ENCODE assay signal across 12 cellular contexts in genomic region chr1:153611024-153611352, GRCh38. TPM values are rescaled to one million over a fixed set of nuclear protein-coding genes. Genes with fewer than 3 reads are reported as not detected.
A peak's percentile ranks its signal among the peaks of the same experiment; 100 is the strongest.
DNase-seq lines count a peak whose midpoint lies in the region; ATAC-seq, FAIRE-seq and TF ChIP-seq lines count a peak whose summit lies in the region.
"Had no signal": no experiment of that assay in that cellular context is flagged by ENCODE, and none has a peak within 500 bp of the region (broad histone marks: within the 10 kb centered on the region; RNA-seq: fewer than 3 reads in every experiment).

No MANE protein-coding gene starts in this region.

- H4K20me1 ChIP-seq in K562 (replicated peaks; ENCODE audit: control insufficient read depth, insufficient read depth, low read length), result no peaks in the 10 kb centered on the region

- H3K36me3 Mint-ChIP-seq in neural crest cell (ENCODE audit: low read depth), result no peaks in the 10 kb centered on the region
- H3K36me3 Mint-ChIP-seq in CD8-positive, alpha-beta T cell, result no peaks in the 10 kb centered on the region
- H3K36me3 Mint-ChIP-seq: naive thymus-derived CD4-positive, alpha-beta T cell had no signal

- H3K4me3 Mint-ChIP-seq in neural crest cell, result no peak overlapping the region
- H3K4me3 Mint-ChIP-seq in CD8-positive, alpha-beta T cell, result no peak overlapping the region
- H3K4me3 Mint-ChIP-seq: naive thymus-derived CD4-positive, alpha-beta T cell had no signal

- H3K9ac ChIP-seq in K562 (ENCODE audit: insufficient read depth in 1 of 2, low read depth in 2 of 2, low read length in 2 of 2), result peak overlapping the region in 1 of 2 experiments; percentile 0; a peak in 1 of 4 replicates

- H2AFZ ChIP-seq in K562 (ENCODE audit: low read depth, low read length), result peak overlapping the region; percentile 65

- H3K79me2 ChIP-seq in K562 (ENCODE audit: control insufficient read depth, insufficient read depth, low read length), result no peaks in the 10 kb centered on the region

- 66% methylated on average over 4 of the region's 4 CpGs for WGBS in K562 (ENCODE audit: insufficient coverage, low coverage, missing lambda C conversion rate)

- peaks cover 6% of the 10 kb centered on the region for H3K9me1 ChIP-seq in K562 (ENCODE audit: control insufficient read depth, insufficient read depth, low read length)

- H3K27ac ChIP-seq in K562 (ENCODE audit: extremely low read depth, low read depth, low read length), result no peak overlapping the region
- no peak overlapping the region for H3K27ac ChIP-seq in CD8-positive, alpha-beta T cell (ENCODE audit: low read depth, low read length)

- intact Hi-C loops in K562 (cut with micrococcal nuclease), result no loop called here
- intact Hi-C loops in CD8-positive, alpha-beta T cell (cut with DNase I, micrococcal nuclease), result no loop called here

- H3K9me3 Mint-ChIP-seq in neural crest cell, result no peaks in the 10 kb centered on the region
- no peaks in the 10 kb centered on the region for H3K9me3 Mint-ChIP-seq in CD8-positive, alpha-beta T cell
- H3K9me3 Mint-ChIP-seq: naive thymus-derived CD4-positive, alpha-beta T cell had no signal

- H3K36me3 ChIP-seq in K562 (ENCODE audit: control insufficient read depth, insufficient read depth, low read length), result no peaks in the 10 kb centered on the region
- no peaks in the 10 kb centered on the region for H3K36me3 ChIP-seq in CD8-positive, alpha-beta T cell (ENCODE audit: insufficient read depth, low read length)

- no peak for TF ChIP-seq EP300 in K562 (IDR thresholded peaks at IDR 0.05; ENCODE audit: low read length)

- POLR2A ChIA-PET in K562 (lab: Yijun Ruan, JAX), result interaction anchor here (1.1 to 4.1 kb wide), 2 partner anchors 8 to 16 kb away, joined by 3 to 23 read pairs; partner anchors contain the start of genes S100A1 and S100A13
- POLR2A ChIA-PET in CD8-positive, alpha-beta T cell (lab: Charles Lee), result no interaction called here

- BruUV-seq in K562 (replicated peaks; lab: Mats Ljungman, UMichigan), result no TSS peak

- H3K27ac Mint-ChIP-seq in neural crest cell (ENCODE audit: unreplicated experiment), result peak overlapping the region; percentile 0
- H3K27ac Mint-ChIP-seq in CD8-positive, alpha-beta T cell, result no peak overlapping the region

- H3K4me2 ChIP-seq in K562 (ENCODE audit: insufficient read depth, low read length), result no peak overlapping the region

- no peak for TF ChIP-seq POLR2A in K562 (conservative IDR thresholded peaks at IDR 0.05)

- ATAC-seq in K562, result no peak
- ATAC-seq in CD8-positive, alpha-beta T cell, result no peak
- ATAC-seq: naive thymus-derived CD4-positive, alpha-beta T cell; stimulated activated naive CD8-positive, alpha-beta T cell treated with anti-CD3 and anti-CD28 coated beads, Interleukin-15, Interleukin-2, amounts not matched to agents 100 U/mL and 50 U/mL, for 24 hours had no signal

- no peak for TF ChIP-seq RAD21 in K562 (CRISPR knock-in tag; conservative IDR thresholded peaks at IDR 0.05 in 1 of 2, IDR thresholded peaks at IDR 0.05 in 1 of 2)

- no peaks in the 10 kb centered on the region for H3K27me3 Mint-ChIP-seq in neural crest cell (ENCODE audit: low read depth)
- no peaks in the 10 kb centered on the region for H3K27me3 Mint-ChIP-seq in CD8-positive, alpha-beta T cell (ENCODE audit: low read depth)

- CTCF ChIA-PET in K562 (lab: Yijun Ruan, JAX; ENCODE audit: low intra/inter-chr PET ratio), result no interaction called here
- CTCF ChIA-PET in CD8-positive, alpha-beta T cell (lab: Charles Lee), result no interaction called here

- DNase-seq in Daoy (ENCODE audit: low read depth) (peak; percentile 37), K562 (ENCODE audit: extremely low read depth in 1 of 4, low spot score in 3 of 4) (no peak), neural crest cell (ENCODE audit: low read depth, low spot score) (no peak), epidermal melanocyte (ENCODE audit: insufficient read length, low spot score) (no peak), retina (no peak)
- DNase-seq in CD8-positive, alpha-beta T cell, result no peak
- DNase-seq: activated CD4-positive, alpha-beta T cell treated with anti-CD3 and anti-CD28 coated beads for 4 hours; effector CD4-positive, alpha-beta T cell; naive thymus-derived CD4-positive, alpha-beta T cell; NCI-H82; stimulated activated naive CD8-positive, alpha-beta T cell treated with anti-CD3 and anti-CD28 coated beads, Interleukin-15, Interleukin-2, amounts not matched to agents 100 U/mL and 50 U/mL, for 24 hours had no signal

- TF ChIP-seq CTCF in K562 (IDR thresholded peaks at IDR 0.05 in 2 of 3, conservative IDR thresholded peaks at IDR 0.05 in 1 of 3; ENCODE audit: insufficient read depth in 2 of 3, low read depth in 1 of 3, low read length in 3 of 3) (no peak), neural crest cell (conservative IDR thresholded peaks at IDR 0.05) (no peak)
- TF ChIP-seq CTCF in CD8-positive, alpha-beta T cell (IDR thresholded peaks at IDR 0.05), result no peak

- peaks cover 49% of the 10 kb centered on the region for H3K4me1 Mint-ChIP-seq in neural crest cell
- no peaks in the 10 kb centered on the region for H3K4me1 Mint-ChIP-seq in CD8-positive, alpha-beta T cell (ENCODE audit: low read depth)

- H3K4me3 ChIP-seq in K562, result no peak overlapping the region
- no peak overlapping the region for H3K4me3 ChIP-seq in CD8-positive, alpha-beta T cell (ENCODE audit: low read depth, low read length)

- FAIRE-seq in K562 (lab: Jason Lieb, UNC), result no peak
- FAIRE-seq: D721Med had no signal

- H3K9me3 ChIP-seq in K562 (replicated peaks; ENCODE audit: control insufficient read depth, insufficient read depth, low read depth, low read length), result no peaks in the 10 kb centered on the region
- H3K9me3 ChIP-seq in CD8-positive, alpha-beta T cell (ENCODE audit: low read length), result no peaks in the 10 kb centered on the region

- in situ Hi-C loops in K562 (cut with MboI), result no loop called here

- no peaks in the 10 kb centered on the region for H3K27me3 ChIP-seq in K562 (ENCODE audit: control insufficient read depth in 2 of 2, insufficient read depth in 2 of 2, low read length in 2 of 2)
- H3K27me3 ChIP-seq in CD8-positive, alpha-beta T cell (ENCODE audit: insufficient read depth, low read length), result no peaks in the 10 kb centered on the region

- H3K4me1 ChIP-seq in K562 (replicated peaks in 1 of 2; ENCODE audit: control insufficient read depth in 2 of 2, insufficient read depth in 2 of 2, low read length in 2 of 2), result peaks cover 32 to 51% of the 10 kb centered on the region in 2 experiments
- no peaks in the 10 kb centered on the region for H3K4me1 ChIP-seq in CD8-positive, alpha-beta T cell (ENCODE audit: insufficient read depth, low read length)

RNA-seq across cellular contexts. Expression of gene S100A16, which starts 1.9 kb away (rescaled TPM):
- total RNA-seq in Daoy (2014; rRNA removed; shearing (Covaris generic)), result 131 and 135 TPM in 2 replicates
- total RNA-seq in K562 (2011; cell fraction: chromatin; rRNA removed; ENCODE audit: low replicate concordance), result 0.65 and 1.3 TPM in 2 replicates
- 0.92 and 1.3 TPM in 2 replicates for total RNA-seq in K562 (2011; cell fraction: nucleolus; rRNA removed)
- total RNA-seq in K562 (2011; cell fraction: nucleoplasm; rRNA removed), result 0.59 and 0.69 TPM in 2 replicates
- 1.6 and 2.8 TPM in 2 replicates for total RNA-seq in K562 (2014; rRNA removed)
- total RNA-seq in K562 (2014; rRNA removed; fragmentation: Illumina TruSeq; extraction: Trizol), result 1.4 and 2.4 TPM in 2 replicates
- total RNA-seq in K562 (2015; rRNA removed; fragmentation: Illumina TruSeq; extraction: Trizol), result 1.8 and 2.2 TPM in 2 replicates
- 3.2 and 4.3 TPM in 2 replicates for total RNA-seq in K562 (2021)
- 2.1 and 6.1 TPM in 2 replicates for polyA plus RNA-seq in K562 (2011; rRNA removed)
- polyA plus RNA-seq in K562 (2011; cell fraction: cytosol; rRNA removed), result 2.9 and 14.8 TPM in 2 replicates
- 0.81 and 4.1 TPM in 2 replicates for polyA plus RNA-seq in K562 (2011; cell fraction: nucleus; rRNA removed)
- polyA plus RNA-seq in K562 (2012), result 4.6 and 5.8 TPM in 2 replicates
- 4.8 and 6.1 TPM in 2 replicates for polyA plus RNA-seq in K562 (2014; fragmentation: Illumina TruSeq; extraction: Trizol)
- 1 to 10 TPM; 2.0 to 5.0 TPM for polyA plus RNA-seq in K562 (2014; fragmentation: Nextera tagmentation; extraction: Ambion mirVana)
- polyA plus RNA-seq in K562 (2014; rRNA removed), result 6.9 and 9.0 TPM in 2 replicates
- polyA minus RNA-seq in K562 (2011; rRNA and poly(A)+ RNA removed), result 0.63 and 1.3 TPM in 2 replicates
- 5.4 and 6.1 TPM in 2 replicates for polyA minus RNA-seq in K562 (2011; cell fraction: cytosol; rRNA and poly(A)+ RNA removed)
- polyA minus RNA-seq in K562 (2011; cell fraction: nucleus; rRNA and poly(A)+ RNA removed), result 0.33 and 1.9 TPM in 2 replicates
- 5.3 and 7.1 TPM in 2 replicates for total RNA-seq in neural crest cell
- not detected for total RNA-seq in CD8-positive, alpha-beta T cell
- total RNA-seq: naive thymus-derived CD4-positive, alpha-beta T cell had no signal
- polyA plus RNA-seq: naive thymus-derived CD4-positive, alpha-beta T cell had no signal

RNA-seq across cellular contexts. Expression of gene S100A14, which starts 5.1 kb away (rescaled TPM):
- not detected in 2 replicates for total RNA-seq in Daoy (2014; rRNA removed; shearing (Covaris generic))
- 0.51 TPM in 1 of 2 replicates, not detected in the other for total RNA-seq in K562 (2011; cell fraction: chromatin; rRNA removed; ENCODE audit: low replicate concordance)
- total RNA-seq in K562 (2011; cell fraction: nucleolus; rRNA removed), result 1.5 TPM in 1 of 2 replicates, not detected in the other
- not detected in 2 replicates for total RNA-seq in K562 (2011; cell fraction: nucleoplasm; rRNA removed)
- total RNA-seq in K562 (2014; rRNA removed) (0.41 TPM in 1 of 2 replicates, not detected in the other), K562 (2014; rRNA removed; fragmentation: Illumina TruSeq; extraction: Trizol) (0.15 TPM in 1 of 2 replicates, not detected in the other), K562 (2015; rRNA removed; fragmentation: Illumina TruSeq; extraction: Trizol) (not detected in 2 replicates), K562 (2021) (0.24 and 0.25 TPM in 2 replicates), neural crest cell (not detected in 2 replicates)
- polyA plus RNA-seq in K562 (2011; rRNA removed) (0.24 TPM in 1 of 2 replicates, not detected in the other), K562 (2014; fragmentation: Illumina TruSeq; extraction: Trizol) (0.52 TPM in 1 of 2 replicates, not detected in the other), K562 (2014; fragmentation: Nextera tagmentation; extraction: Ambion mirVana) (under 1 TPM in 1 of 2 experiments, not detected in 1; 0.10 TPM), K562 (2014; rRNA removed) (0.59 and 0.64 TPM in 2 replicates)
- polyA plus RNA-seq in K562 (2011; cell fraction: cytosol; rRNA removed), result 0.07 and 0.21 TPM in 2 replicates
- polyA plus RNA-seq in K562 (2011; cell fraction: nucleus; rRNA removed), result 0.27 and 0.64 TPM in 2 replicates
- 0.15 and 0.20 TPM in 2 replicates for polyA plus RNA-seq in K562 (2012)
- polyA minus RNA-seq in K562 (2011; rRNA and poly(A)+ RNA removed), result 0.21 TPM in 1 of 2 replicates, not detected in the other
- not detected in 2 replicates for polyA minus RNA-seq in K562 (2011; cell fraction: cytosol; rRNA and poly(A)+ RNA removed)
- polyA minus RNA-seq in K562 (2011; cell fraction: nucleus; rRNA and poly(A)+ RNA removed), result not detected in 2 replicates
- total RNA-seq in CD8-positive, alpha-beta T cell, result not detected
- total RNA-seq: naive thymus-derived CD4-positive, alpha-beta T cell had no signal
- polyA plus RNA-seq: naive thymus-derived CD4-positive, alpha-beta T cell had no signal

RNA-seq across cellular contexts. Expression of gene S100A13, which starts 16.3 kb away (rescaled TPM):
- 126 and 201 TPM in 2 replicates for total RNA-seq in Daoy (2014; rRNA removed; shearing (Covaris generic))
- 24.7 and 50.2 TPM in 2 replicates for total RNA-seq in K562 (2011; cell fraction: chromatin; rRNA removed; ENCODE audit: low replicate concordance)
- total RNA-seq in K562 (2011; cell fraction: nucleolus; rRNA removed), result 28.6 and 31.2 TPM in 2 replicates
- total RNA-seq in K562 (2011; cell fraction: nucleoplasm; rRNA removed), result 27.3 and 31.8 TPM in 2 replicates
- total RNA-seq in K562 (2014; rRNA removed), result 48.8 and 58.0 TPM in 2 replicates
- 45.6 and 53.8 TPM in 2 replicates for total RNA-seq in K562 (2014; rRNA removed; fragmentation: Illumina TruSeq; extraction: Trizol)
- 46.5 and 49.2 TPM in 2 replicates for total RNA-seq in K562 (2015; rRNA removed; fragmentation: Illumina TruSeq; extraction: Trizol)
- total RNA-seq in K562 (2021), result 41.9 and 43.3 TPM in 2 replicates
- polyA plus RNA-seq in K562 (2011; rRNA removed), result 82.1 and 112 TPM in 2 replicates
- polyA plus RNA-seq in K562 (2011; cell fraction: cytosol; rRNA removed), result 76.6 and 95.8 TPM in 2 replicates
- polyA plus RNA-seq in K562 (2011; cell fraction: nucleus; rRNA removed), result 77.0 and 81.9 TPM in 2 replicates
- polyA plus RNA-seq in K562 (2012), result 90.6 and 94.3 TPM in 2 replicates
- polyA plus RNA-seq in K562 (2014; fragmentation: Illumina TruSeq; extraction: Trizol), result 46.5 and 51.4 TPM in 2 replicates
- polyA plus RNA-seq in K562 (2014; fragmentation: Nextera tagmentation; extraction: Ambion mirVana), result 100 to 1,000 TPM; 128 to 129 TPM
- 101 and 114 TPM in 2 replicates for polyA plus RNA-seq in K562 (2014; rRNA removed)
- 26.7 and 43.1 TPM in 2 replicates for polyA minus RNA-seq in K562 (2011; rRNA and poly(A)+ RNA removed)
- 9.8 and 13.9 TPM in 2 replicates for polyA minus RNA-seq in K562 (2011; cell fraction: cytosol; rRNA and poly(A)+ RNA removed)
- 8.0 and 9.2 TPM in 2 replicates for polyA minus RNA-seq in K562 (2011; cell fraction: nucleus; rRNA and poly(A)+ RNA removed)
- 30.2 and 33.7 TPM in 2 replicates for total RNA-seq in neural crest cell
- 1 to 10 TPM; 3.9 to 4.9 TPM for total RNA-seq in CD8-positive, alpha-beta T cell

RNA-seq across cellular contexts. Expression of gene S100A1, which starts 17.2 kb away (rescaled TPM):
- 0.40 TPM in 1 of 2 replicates, not detected in the other for total RNA-seq in Daoy (2014; rRNA removed; shearing (Covaris generic))
- 3.4 and 6.9 TPM in 2 replicates for total RNA-seq in K562 (2011; cell fraction: chromatin; rRNA removed; ENCODE audit: low replicate concordance)
- 4.8 and 6.3 TPM in 2 replicates for total RNA-seq in K562 (2011; cell fraction: nucleolus; rRNA removed)
- 5.9 and 8.4 TPM in 2 replicates for total RNA-seq in K562 (2011; cell fraction: nucleoplasm; rRNA removed)
- total RNA-seq in K562 (2014; rRNA removed) (16.1 and 22.4 TPM in 2 replicates), K562 (2014; rRNA removed; fragmentation: Illumina TruSeq; extraction: Trizol) (4.6 and 5.7 TPM in 2 replicates), K562 (2015; rRNA removed; fragmentation: Illumina TruSeq; extraction: Trizol) (7.9 TPM in 2 replicates), K562 (2021) (12.7 and 14.1 TPM in 2 replicates), neural crest cell (not detected in 2 replicates)
- polyA plus RNA-seq in K562 (2011; rRNA removed) (27.3 and 30.1 TPM in 2 replicates), K562 (2014; fragmentation: Illumina TruSeq; extraction: Trizol) (14.4 and 15.0 TPM in 2 replicates), K562 (2014; fragmentation: Nextera tagmentation; extraction: Ambion mirVana) (under 1 TPM; 0.44 to 0.53 TPM), K562 (2014; rRNA removed) (24.4 and 27.1 TPM in 2 replicates)
- 46.4 and 48.5 TPM in 2 replicates for polyA plus RNA-seq in K562 (2011; cell fraction: cytosol; rRNA removed)
- 10.6 and 11.0 TPM in 2 replicates for polyA plus RNA-seq in K562 (2011; cell fraction: nucleus; rRNA removed)
- polyA plus RNA-seq in K562 (2012), result 27.9 and 39.5 TPM in 2 replicates
- 12.5 and 25.6 TPM in 2 replicates for polyA minus RNA-seq in K562 (2011; rRNA and poly(A)+ RNA removed)
- 11.0 and 12.5 TPM in 2 replicates for polyA minus RNA-seq in K562 (2011; cell fraction: cytosol; rRNA and poly(A)+ RNA removed)
- 2.2 and 4.4 TPM in 2 replicates for polyA minus RNA-seq in K562 (2011; cell fraction: nucleus; rRNA and poly(A)+ RNA removed)
- total RNA-seq in CD8-positive, alpha-beta T cell, result not detected
- total RNA-seq: naive thymus-derived CD4-positive, alpha-beta T cell had no signal
- polyA plus RNA-seq: naive thymus-derived CD4-positive, alpha-beta T cell had no signal

RNA-seq across cellular contexts. Expression of gene CHTOP, which starts 22.9 kb away (rescaled TPM):
- 36.2 and 43.0 TPM in 2 replicates for total RNA-seq in Daoy (2014; rRNA removed; shearing (Covaris generic))
- total RNA-seq in K562 (2011; cell fraction: chromatin; rRNA removed; ENCODE audit: low replicate concordance), result 128 and 182 TPM in 2 replicates
- total RNA-seq in K562 (2011; cell fraction: nucleolus; rRNA removed), result 86.2 and 96.9 TPM in 2 replicates
- 171 and 245 TPM in 2 replicates for total RNA-seq in K562 (2011; cell fraction: nucleoplasm; rRNA removed)
- 60.8 and 75.6 TPM in 2 replicates for total RNA-seq in K562 (2014; rRNA removed)
- 53.0 and 54.8 TPM in 2 replicates for total RNA-seq in K562 (2014; rRNA removed; fragmentation: Illumina TruSeq; extraction: Trizol)
- 57.2 and 60.4 TPM in 2 replicates for total RNA-seq in K562 (2015; rRNA removed; fragmentation: Illumina TruSeq; extraction: Trizol)
- total RNA-seq in K562 (2021), result 79.2 and 79.6 TPM in 2 replicates
- polyA plus RNA-seq in K562 (2011; rRNA removed), result 82.7 and 91.8 TPM in 2 replicates
- 56.0 and 71.7 TPM in 2 replicates for polyA plus RNA-seq in K562 (2011; cell fraction: cytosol; rRNA removed)
- polyA plus RNA-seq in K562 (2011; cell fraction: nucleus; rRNA removed), result 78.6 and 81.6 TPM in 2 replicates
- polyA plus RNA-seq in K562 (2012), result 59.7 and 63.1 TPM in 2 replicates
- 68.2 and 68.3 TPM in 2 replicates for polyA plus RNA-seq in K562 (2014; fragmentation: Illumina TruSeq; extraction: Trizol)
- polyA plus RNA-seq in K562 (2014; fragmentation: Nextera tagmentation; extraction: Ambion mirVana), result 10 to 100 TPM; 10.2 to 10.3 TPM
- polyA plus RNA-seq in K562 (2014; rRNA removed), result 87.8 and 94.0 TPM in 2 replicates
- 67.2 and 81.2 TPM in 2 replicates for polyA minus RNA-seq in K562 (2011; rRNA and poly(A)+ RNA removed)
- polyA minus RNA-seq in K562 (2011; cell fraction: cytosol; rRNA and poly(A)+ RNA removed), result 25.4 and 25.8 TPM in 2 replicates
- polyA minus RNA-seq in K562 (2011; cell fraction: nucleus; rRNA and poly(A)+ RNA removed), result 61.4 and 84.9 TPM in 2 replicates
- total RNA-seq in neural crest cell, result 132 and 136 TPM in 2 replicates
- total RNA-seq in CD8-positive, alpha-beta T cell, result 10 to 100 TPM; 79.1 to 81.2 TPM

Comparison
In these comparisons a context has a peak if more than half of its experiments do, and no peak if none do; other contexts are left out.
1. RNA of gene S100A16, which starts 1.9 kb away (total RNA-seq): 131 to 135 TPM in Daoy; 5.3 to 7.1 TPM in neural crest cell, 0.59 to 4.3 TPM in K562 and not detected in CD8-positive, alpha-beta T cell; every median in the first group is over 10 times any median in the second.